ENCODE assay signal across 13 cellular contexts in the genomic region with DNA sequence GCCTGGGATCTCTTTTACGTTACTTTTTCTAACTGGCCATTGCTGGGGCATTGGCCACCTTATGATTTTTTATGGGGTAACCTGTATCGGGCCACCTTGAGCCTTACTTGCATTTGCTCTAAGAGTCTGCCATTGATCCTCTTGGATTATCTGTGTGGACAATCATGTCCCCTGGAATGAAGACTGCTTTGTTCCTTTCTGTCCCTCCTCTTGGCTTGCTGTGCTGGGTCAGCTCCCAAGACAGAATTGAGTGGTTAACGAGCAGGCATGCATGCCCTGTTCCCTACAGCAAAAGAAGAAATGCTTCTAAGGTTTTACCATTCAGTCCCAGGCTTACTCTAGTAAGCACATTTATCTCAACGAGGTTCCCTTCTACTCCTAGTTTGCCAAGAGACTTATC.
"Had no signal": no experiment of that assay in that cellular context is flagged by ENCODE, and none has a peak within 500 bp of the region (broad histone marks: within the 10 kb centered on the region; RNA-seq: fewer than 3 reads in every experiment).

No MANE protein-coding gene starts in this region.

- H3K4me3 ChIP-seq: esophagus squamous epithelium, tibial nerve had no signal

- H3K4me1 Mint-ChIP-seq: nephron progenitor cell had no signal

- ATAC-seq: left cardiac atrium; SK-N-SH treated with all-trans-retinoic acid at 6 μM for 48 hours; stimulated activated naive B cell treated with anti-CD40 and anti-IgM and Interleukin-4, amounts not matched to agents 10 μg/mL and 1 μg/mL and 100 μg/mL, for 72 hours had no signal

- H3K27ac ChIP-seq: brain microvascular endothelial cell, esophagus squamous epithelium, tibial nerve had no signal

- H3K36me3 ChIP-seq: brain microvascular endothelial cell, esophagus squamous epithelium, tibial nerve had no signal

- H3K4me3 Mint-ChIP-seq: central memory CD8-positive, alpha-beta T cell; nephron progenitor cell; stimulated activated naive B cell treated with anti-CD40 and anti-IgM and Interleukin-4, amounts not matched to agents 10 μg/mL and 1 μg/mL and 100 μg/mL, for 72 hours had no signal

- H3K9me3 ChIP-seq: esophagus squamous epithelium, tibial nerve had no signal

- DNase-seq: activated CD4-positive, CD25-positive, alpha-beta regulatory T cell; activated T-cell treated with anti-CD3 and anti-CD28 coated beads for 4 hours; brain microvascular endothelial cell; cortex of kidney; effector CD8-positive, alpha-beta T cell; esophagus squamous epithelium; left cardiac atrium; nephron progenitor cell; stimulated activated naive B cell treated with anti-CD40 and anti-IgM and Interleukin-4, amounts not matched to agents 10 μg/mL and 1 μg/mL and 100 μg/mL, for 72 hours; T1000 had no signal

- H3K9me3 Mint-ChIP-seq: central memory CD8-positive, alpha-beta T cell; nephron progenitor cell; stimulated activated naive B cell treated with anti-CD40 and anti-IgM and Interleukin-4, amounts not matched to agents 10 μg/mL and 1 μg/mL and 100 μg/mL, for 72 hours had no signal

- H3K36me3 Mint-ChIP-seq: stimulated activated naive B cell treated with anti-CD40 and anti-IgM and Interleukin-4, amounts not matched to agents 10 μg/mL and 1 μg/mL and 100 μg/mL, for 72 hours had no signal

- H3K27ac Mint-ChIP-seq: nephron progenitor cell; stimulated activated naive B cell treated with anti-CD40 and anti-IgM and Interleukin-4, amounts not matched to agents 10 μg/mL and 1 μg/mL and 100 μg/mL, for 72 hours had no signal
